17 cellular contexts compared by ENCODE assay signal in the genomic region with DNA sequence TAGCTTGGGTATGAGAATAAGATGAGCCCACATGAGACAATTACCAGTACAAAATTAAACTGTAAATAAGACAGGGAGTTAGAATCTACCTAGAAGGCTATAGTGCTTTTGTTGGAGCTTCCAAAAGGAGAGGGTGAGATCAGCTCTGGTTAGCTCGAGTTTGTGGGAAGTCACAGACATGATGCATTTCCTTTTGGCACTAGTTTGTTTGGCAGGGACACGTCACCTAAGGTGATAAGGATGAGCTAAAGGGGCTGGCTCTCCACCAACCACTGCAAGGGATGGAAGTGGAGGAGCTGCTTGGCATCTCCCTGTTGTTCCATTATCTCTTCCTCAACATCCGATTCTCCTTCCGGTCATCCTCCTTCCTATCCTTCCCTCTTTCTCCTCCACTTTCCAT.
"Had no signal": no experiment of that assay in that cellular context is flagged by ENCODE, and none has a peak within 500 bp of the region (broad histone marks: within the 10 kb centered on the region; RNA-seq: fewer than 3 reads in every experiment).

No MANE protein-coding gene starts in this region.

- H3K36me3 Mint-ChIP-seq: T-cell had no signal

- H3K9me3 ChIP-seq: uterus had no signal

- H3K79me2 ChIP-seq: parathyroid adenoma had no signal

- H3K27me3 ChIP-seq: left lung, tibial artery, uterus had no signal

- H3K36me3 ChIP-seq: left lung, tibial artery, uterus had no signal

- H3K4me3 Mint-ChIP-seq: activated naive CD4-positive, alpha-beta T cell treated with anti-CD3 and anti-CD28 coated beads for 36 hours; activated naive CD8-positive, alpha-beta T cell treated with anti-CD3 and anti-CD28 coated beads, Interleukin-2, amount 50 U/mL, for 24 hours; naive thymus-derived CD8-positive, alpha-beta T cell; stimulated activated naive B cell treated with anti-CD40 and anti-IgM and Interleukin-4, amounts not matched to agents 10 μg/mL and 1 μg/mL and 100 μg/mL, for 72 hours; T-cell had no signal

- DNase-seq: activated CD4-positive, alpha-beta T cell treated with anti-CD3 and anti-CD28 coated beads, Interleukin-2, amount 50 U/mL, for 4 hours; activated CD4-positive, CD25-positive, alpha-beta regulatory T cell treated with anti-CD3 and anti-CD28 coated beads, Interleukin-2, amount 50 U/mL, for 72 hours; activated naive CD4-positive, alpha-beta T cell treated with anti-CD3 and anti-CD28 coated beads for 36 hours; activated naive CD8-positive, alpha-beta T cell treated with anti-CD3 and anti-CD28 coated beads, Interleukin-2, amount 50 U/mL, for 24 hours; effector memory CD4-positive, alpha-beta T cell; islet precursor cell; left lung; naive thymus-derived CD8-positive, alpha-beta T cell; stimulated activated CD4-positive, alpha-beta T cell treated with anti-CD3 and anti-CD28 coated beads, Interleukin-12 subunit alpha, Interleukin-12 subunit beta, amount 100 ng/mL, for 4 hours; stimulated activated CD4-positive, alpha-beta T cell treated with anti-CD3 and anti-CD28 coated beads, Interleukin-2, amount 100 ng/mL, for 24 hours; stimulated activated naive B cell treated with anti-CD40 and anti-IgM and Interleukin-4, amounts not matched to agents 10 μg/mL and 1 μg/mL and 100 μg/mL, for 72 hours; T-cell; T1000; tibial artery; uterus had no signal

- H3K27ac Mint-ChIP-seq: activated naive CD4-positive, alpha-beta T cell treated with anti-CD3 and anti-CD28 coated beads for 36 hours; activated naive CD8-positive, alpha-beta T cell treated with anti-CD3 and anti-CD28 coated beads, Interleukin-2, amount 50 U/mL, for 24 hours; activated T-helper 2 cell treated with anti-CD3 and anti-CD28 coated beads, Interferon-gamma antibody, Interleukin-2, Interleukin-4, amounts not matched to agents 10 μg/mL and 5 μg/mL and 100 μg/mL, durations not matched to agents 14 hours and 24 hours and 36 hours; stimulated activated naive B cell treated with anti-CD40 and anti-IgM and Interleukin-4, amounts not matched to agents 10 μg/mL and 1 μg/mL and 100 μg/mL, for 72 hours; T-cell had no signal

- H3K27ac ChIP-seq: left lung, parathyroid adenoma, tibial artery, uterus had no signal

- H3K9ac ChIP-seq: parathyroid adenoma had no signal

- H3K4me1 Mint-ChIP-seq: T-cell had no signal

- H3K4me3 ChIP-seq: left lung, tibial artery, uterus had no signal

- ATAC-seq: activated naive CD8-positive, alpha-beta T cell treated with anti-CD3 and anti-CD28 coated beads, Interleukin-2, amount 50 U/mL, for 24 hours; left lung; naive thymus-derived CD8-positive, alpha-beta T cell; stimulated activated naive B cell treated with anti-CD40 and anti-IgM and Interleukin-4, amounts not matched to agents 10 μg/mL and 1 μg/mL and 100 μg/mL, for 72 hours; T-cell had no signal

- H3K4me1 ChIP-seq: parathyroid adenoma, tibial artery, uterus had no signal

- H3K27me3 Mint-ChIP-seq: stimulated activated naive B cell treated with anti-CD40 and anti-IgM and Interleukin-4, amounts not matched to agents 10 μg/mL and 1 μg/mL and 100 μg/mL, for 72 hours had no signal

- H2AFZ ChIP-seq: parathyroid adenoma had no signal
